Comparison of ENCODE assay signal across 9 cellular contexts in the genomic region with DNA sequence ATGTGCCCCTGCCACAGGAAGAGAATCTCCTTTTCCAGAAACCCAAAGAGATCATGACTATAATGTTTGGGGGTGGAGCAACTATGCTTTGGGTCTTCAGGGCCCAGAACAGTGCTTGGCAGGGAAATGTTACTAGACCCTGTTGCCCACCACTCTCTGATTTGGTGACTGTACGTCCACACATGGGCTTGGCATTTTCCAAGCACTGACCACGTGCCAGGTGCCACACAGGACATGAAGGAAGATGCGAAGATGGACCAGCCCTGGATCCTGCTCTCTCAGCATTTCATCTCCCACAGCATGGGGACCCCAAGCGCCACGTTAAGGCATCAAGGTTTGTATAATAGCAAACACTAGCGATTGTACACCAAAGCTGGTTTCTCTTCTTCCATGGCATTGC. TPM values are rescaled to one million over a fixed set of nuclear protein-coding genes. Genes with fewer than 3 reads are reported as not detected.
"Had no signal": no experiment of that assay in that cellular context is flagged by ENCODE, and none has a peak within 500 bp of the region (broad histone marks: within the 10 kb centered on the region; RNA-seq: fewer than 3 reads in every experiment).

No MANE protein-coding gene starts in this region.

- H3K4me1 Mint-ChIP-seq: IgD-negative memory B cell had no signal

- ATAC-seq: HCT116 had no signal

- H3K4me3 Mint-ChIP-seq: IgD-negative memory B cell had no signal

- H3K9me3 ChIP-seq: HAP-1 had no signal

- H3K27ac Mint-ChIP-seq: IgD-negative memory B cell had no signal

- H3K4me1 ChIP-seq: HAP-1 had no signal

- H3K36me3 ChIP-seq: HAP-1 had no signal

- H3K27ac ChIP-seq: GM23248 had no signal

- DNase-seq: GM23248, GOT3, H7, KBM-7 had no signal

- H3K4me3 ChIP-seq: GM23248, HAP-1 had no signal

- FAIRE-seq: HTR-8/SVneo had no signal

RNA-seq across cellular contexts. Expression of a gene that starts 50.1 kb away (rescaled TPM):
- total RNA-seq: GM23248, H7, HT-29 had no signal
